In genomic region chr2:112640800-112641675, GRCh38 we compare ENCODE assay signal across 1 cellular context.
TF ChIP-seq lines count a peak whose summit lies in the region.

No MANE protein-coding gene starts in this region.

TF ChIP-seq in GM23338, 12 proteins besides CTCF, POLR2A, EP300 and RAD21 (continued from another document):
- no peak for TF ChIP-seq ZNF462 (CRISPR knock-in tag; IDR thresholded peaks at IDR 0.05)
- no peak for TF ChIP-seq POLR2AphosphoS5 (IDR thresholded peaks at IDR 0.05; ENCODE audit: low read depth)
- TF ChIP-seq ZNF331 (CRISPR knock-in tag; IDR thresholded peaks at IDR 0.05; ENCODE audit: low read depth), result no peak
- TF ChIP-seq CREB1 (CRISPR knock-in tag; IDR thresholded peaks at IDR 0.05; ENCODE audit: low read depth), result no peak
